ENCODE assay signal across 14 cellular contexts in genomic region chr7:32043688-32044087, GRCh38. TPM values are rescaled to one million over a fixed set of nuclear protein-coding genes. Genes with fewer than 3 reads are reported as not detected.
DNase-seq lines count a peak whose midpoint lies in the region; ATAC-seq, FAIRE-seq and TF ChIP-seq lines count a peak whose summit lies in the region.
"Had no signal": no experiment of that assay in that cellular context is flagged by ENCODE, and none has a peak within 500 bp of the region (broad histone marks: within the 10 kb centered on the region; RNA-seq: fewer than 3 reads in every experiment).

No MANE protein-coding gene starts in this region.

- TF ChIP-seq CTCF in fibroblast of the aortic adventitia (IDR thresholded peaks at IDR 0.05; ENCODE audit: insufficient read depth, low read length) (no peak), GM20000 (IDR thresholded peaks at IDR 0.05; ENCODE audit: extremely low read depth, missing control alignments) (no peak)

- no peak for TF ChIP-seq POLR2A in H54 (IDR thresholded peaks at IDR 0.05; ENCODE audit: low read depth, low read length)

- DNase-seq in DMS53 treated with DMSO at 0.1 percent for 48 hours (lab: John Stamatoyannopoulos, UW; ENCODE audit: unreplicated experiment), result peak; percentile 89
- DNase-seq in H54 (ENCODE audit: insufficient read length, low spot score), result no peak
- peak; percentile 42 for DNase-seq in HT1080 (ENCODE audit: low read depth)
- peak; percentile 19 for DNase-seq in fibroblast of the aortic adventitia (ENCODE audit: low read depth)
- DNase-seq in stimulated activated naive CD8-positive, alpha-beta T cell treated with anti-CD3 and anti-CD28 coated beads, Interleukin-15, Interleukin-2, amounts not matched to agents 100 U/mL and 50 U/mL, for 24 hours, result no peak
- no peak for DNase-seq in cerebellar cortex (ENCODE audit: low spot score)
- no peak for DNase-seq in GM20000 (ENCODE audit: low spot score)
- DNase-seq: activated CD4-positive, alpha-beta T cell treated with anti-CD3 and anti-CD28 coated beads, Interleukin-2, amount 10 ng/mL, durations not matched to agents 7 days and 5 days; activated naive CD8-positive, alpha-beta T cell treated with anti-CD3 and anti-CD28 coated beads, Interleukin-2, amount 50 U/mL, for 24 hours; Kasumi-1; stimulated activated CD4-positive, alpha-beta T cell treated with anti-CD3 and anti-CD28 coated beads, Interleukin-15, amount 100 ng/mL, for 24 hours had no signal

- no peak for ATAC-seq in stimulated activated naive CD8-positive, alpha-beta T cell treated with anti-CD3 and anti-CD28 coated beads, Interleukin-15, Interleukin-2, amounts not matched to agents 100 U/mL and 50 U/mL, for 24 hours
- no peak for ATAC-seq in GM19452 (IDR thresholded peaks at IDR 0.05; ENCODE audit: unreplicated experiment)
- ATAC-seq: activated naive CD8-positive, alpha-beta T cell treated with anti-CD3 and anti-CD28 coated beads, Interleukin-2, amount 50 U/mL, for 24 hours had no signal

- no peak overlapping the region for H3K4me3 ChIP-seq in fibroblast of the aortic adventitia (ENCODE audit: low read depth, low read length)

- FAIRE-seq in H54 (lab: Jason Lieb, UNC), result peak; percentile 57

RNA-seq across cellular contexts. Expression of gene PDE1C, which starts 26.5 kb away (rescaled TPM):
- 0.53 and 1.3 TPM in 2 replicates for total RNA-seq in HT1080 (2014; rRNA removed; shearing (Covaris generic))
- 2.1 and 4.0 TPM in 2 replicates for polyA plus RNA-seq in HT1080 (2015; cell fraction: cytosol; rRNA removed)
- 8.7 and 10.1 TPM in 2 replicates for polyA plus RNA-seq in HT1080 (2015; cell fraction: nucleus; rRNA removed)
- total RNA-seq in fibroblast of the aortic adventitia (ENCODE audit: low replicate concordance), result 7.4 and 187 TPM in 2 replicates
- total RNA-seq: activated CD4-positive, alpha-beta T cell treated with anti-CD3 and anti-CD28 coated beads, Interleukin-2, amount 10 ng/mL, durations not matched to agents 7 days and 5 days; mononuclear cell; OCI-LY7 had no signal

Comparison
In these comparisons a context has a peak if more than half of its experiments do, and no peak if none do; other contexts are left out.
1. DNase-seq: peak in DMS53 treated with DMSO at 0.1 percent for 48 hours (single experiment), HT1080 (single experiment) and fibroblast of the aortic adventitia (single experiment); none in H54 (single experiment), stimulated activated naive CD8-positive, alpha-beta T cell treated with anti-CD3 and anti-CD28 coated beads, Interleukin-15, Interleukin-2, amounts not matched to agents 100 U/mL and 50 U/mL, for 24 hours (single experiment), cerebellar cortex (single experiment) and GM20000 (single experiment).